Comparison of ENCODE assay signal across 1 cellular context in genomic region chr15:58440922-58441321, GRCh38.
TF ChIP-seq lines count a peak whose summit lies in the region.

No MANE protein-coding gene starts in this region.

TF ChIP-seq in K562, 482 proteins besides CTCF, POLR2A, EP300 and RAD21:
- TF ChIP-seq DNMT1 (IDR thresholded peaks at IDR 0.05) (no peak), RFX7 (CRISPR knock-in tag; IDR thresholded peaks at IDR 0.05) (no peak), ZNF23 (CRISPR knock-in tag; IDR thresholded peaks at IDR 0.05) (no peak), HDAC3 (IDR thresholded peaks at IDR 0.05; ENCODE audit: borderline replicate concordance, partially characterized antibody) (no peak), THRAP3 (IDR thresholded peaks at IDR 0.05; ENCODE audit: borderline replicate concordance) (no peak), GATA2 (CRISPR knock-in tag; IDR thresholded peaks at IDR 0.05) (no peak), USF2 (CRISPR knock-in tag; IDR thresholded peaks at IDR 0.05) (no peak), TRIM25 (IDR thresholded peaks at IDR 0.05; ENCODE audit: borderline replicate concordance) (no peak), CBFA2T2 (conservative IDR thresholded peaks at IDR 0.05) (0 out of 2 replicates have a peak, but pooled peaks have one; percentile 26), ZNF121 (CRISPR knock-in tag; conservative IDR thresholded peaks at IDR 0.05) (no peak), ZBTB33 (CRISPR knock-in tag; IDR thresholded peaks at IDR 0.05) (no peak), ARID1B (IDR thresholded peaks at IDR 0.05) (peak; percentile 22; the same call in 1 of the 2 replicates), KHSRP (IDR thresholded peaks at IDR 0.05) (no peak), KLF16 (IDR thresholded peaks at IDR 0.05) (no peak), COPS2 (conservative IDR thresholded peaks at IDR 0.05) (no peak), ETV5 (CRISPR knock-in tag; IDR thresholded peaks at IDR 0.05; ENCODE audit: low read depth) (no peak), TCF7L2 (IDR thresholded peaks at IDR 0.05; ENCODE audit: low read depth, low read length) (no peak), ZBTB7A (IDR thresholded peaks at IDR 0.05; ENCODE audit: borderline replicate concordance, control insufficient read depth, low read depth, low read length) (no peak), PHF21A (IDR thresholded peaks at IDR 0.05; ENCODE audit: borderline replicate concordance, low read depth) (no peak), PPARD (CRISPR knock-in tag; IDR thresholded peaks at IDR 0.05) (no peak), ZNF518B (CRISPR knock-in tag; IDR thresholded peaks at IDR 0.05) (no peak), STAT5B (CRISPR knock-in tag; IDR thresholded peaks at IDR 0.05) (no peak), ZFX (CRISPR knock-in tag; IDR thresholded peaks at IDR 0.05) (no peak), CBFA2T3 (IDR thresholded peaks at IDR 0.05) (peak; percentile 39; the same call in 1 of the 2 replicates), CTBP1 (IDR thresholded peaks at IDR 0.05; ENCODE audit: borderline replicate concordance) (peak; percentile 65; the same call in 1 of the 2 replicates), ZEB2 (IDR thresholded peaks at IDR 0.05) (no peak), CXXC5 (CRISPR knock-in tag; IDR thresholded peaks at IDR 0.05) (no peak), ZNF592 (IDR thresholded peaks at IDR 0.05) (no peak), JUN (IDR thresholded peaks at IDR 0.05; ENCODE audit: borderline replicate concordance, low read depth, low read length) (no peak), JUN (CRISPR knock-in tag; IDR thresholded peaks at IDR 0.05; ENCODE audit: borderline replicate concordance) (no peak), NCOA6 (IDR thresholded peaks at IDR 0.05) (no peak), RBM17 (IDR thresholded peaks at IDR 0.05; ENCODE audit: borderline replicate concordance, low read depth, low read length) (no peak), FOXM1 (IDR thresholded peaks at IDR 0.05; ENCODE audit: low read depth) (no peak), FOXM1 (CRISPR knock-in tag; IDR thresholded peaks at IDR 0.05; ENCODE audit: low read depth) (no peak), TRIM28 (IDR thresholded peaks at IDR 0.05) (no peak), RFX5 (IDR thresholded peaks at IDR 0.05; ENCODE audit: low read depth, low read length) (no peak)
